ENCODE assay signal across 9 cellular contexts in genomic region chr17:7380321-7380720, GRCh38. TPM values are rescaled to one million over a fixed set of nuclear protein-coding genes. Genes with fewer than 3 reads are reported as not detected.
DNase-seq lines count a peak whose midpoint lies in the region; ATAC-seq, FAIRE-seq and TF ChIP-seq lines count a peak whose summit lies in the region.
"Had no signal": no experiment of that assay in that cellular context is flagged by ENCODE, and none has a peak within 500 bp of the region (broad histone marks: within the 10 kb centered on the region; RNA-seq: fewer than 3 reads in every experiment).

No MANE protein-coding gene starts in this region.

- H3K4me1 ChIP-seq in astrocyte (ENCODE audit: insufficient read depth, low read length): peaks cover 19% of the 10 kb centered on the region
- peaks cover 10% of the 10 kb centered on the region for H3K4me1 ChIP-seq in iPS-18a (ENCODE audit: control insufficient read depth, low read depth, low read length)
- H3K4me1 ChIP-seq in spleen: peaks cover 7 to 40% (median 33%) of the 10 kb centered on the region in 6 donors

- no peak for TF ChIP-seq POLR2A in spleen (IDR thresholded peaks at IDR 0.05)

- peaks cover 13% of the 10 kb centered on the region for H3K9me3 Mint-ChIP-seq in astrocyte (ENCODE audit: unreplicated experiment)
- H3K9me3 Mint-ChIP-seq in stimulated activated effector memory CD8-positive, alpha-beta T cell treated with anti-CD3 and anti-CD28 coated beads, Interleukin-12 subunit alpha, Interleukin-12 subunit beta, amount 100 ng/mL, for 72 hours: no peaks in the 10 kb centered on the region
- no peaks in the 10 kb centered on the region for H3K9me3 Mint-ChIP-seq in activated CD8-positive, alpha-beta T cell treated with anti-CD3 and anti-CD28 coated beads, Interleukin-2, amount 10 ng/mL, durations not matched to agents 7 days and 5 days (ENCODE audit: insufficient read depth)
- peaks cover 3% of the 10 kb centered on the region for H3K9me3 Mint-ChIP-seq in activated CD8-positive, alpha-beta memory T cell treated with anti-CD3 and anti-CD28 coated beads, Interleukin-2, amount 10 ng/mL, durations not matched to agents 7 days and 5 days (ENCODE audit: low read depth)

- H3K27me3 Mint-ChIP-seq in astrocyte (ENCODE audit: low read depth, unreplicated experiment): peaks cover 29% of the 10 kb centered on the region
- peaks cover 39% of the 10 kb centered on the region for H3K27me3 Mint-ChIP-seq in activated CD8-positive, alpha-beta T cell treated with anti-CD3 and anti-CD28 coated beads, Interleukin-2, amount 10 ng/mL, durations not matched to agents 7 days and 5 days (ENCODE audit: low read depth)
- H3K27me3 Mint-ChIP-seq in activated CD8-positive, alpha-beta memory T cell treated with anti-CD3 and anti-CD28 coated beads, Interleukin-2, amount 10 ng/mL, durations not matched to agents 7 days and 5 days: peaks cover 41% of the 10 kb centered on the region

- H3K4me2 ChIP-seq in astrocyte (ENCODE audit: low read length): peak overlapping the region; percentile 66

- no peak overlapping the region for H2AFZ ChIP-seq in astrocyte (ENCODE audit: low read depth, low read length)

- peak overlapping the region; percentile 79 for H3K4me3 Mint-ChIP-seq in astrocyte (ENCODE audit: unreplicated experiment)
- no peak overlapping the region for H3K4me3 Mint-ChIP-seq in stimulated activated effector memory CD8-positive, alpha-beta T cell treated with anti-CD3 and anti-CD28 coated beads, Interleukin-12 subunit alpha, Interleukin-12 subunit beta, amount 100 ng/mL, for 72 hours
- H3K4me3 Mint-ChIP-seq in activated CD8-positive, alpha-beta T cell treated with anti-CD3 and anti-CD28 coated beads, Interleukin-2, amount 10 ng/mL, durations not matched to agents 7 days and 5 days: no peak overlapping the region
- H3K4me3 Mint-ChIP-seq in activated CD8-positive, alpha-beta memory T cell treated with anti-CD3 and anti-CD28 coated beads, Interleukin-2, amount 10 ng/mL, durations not matched to agents 7 days and 5 days: no peak overlapping the region

- 49 to 61% (median 52%) methylated on average over 4 to 7 of the region's 7 CpGs for WGBS in spleen, 5 donors

- no peak for ATAC-seq in stimulated activated effector memory CD8-positive, alpha-beta T cell treated with anti-CD3 and anti-CD28 coated beads, Interleukin-12 subunit alpha, Interleukin-12 subunit beta, amount 100 ng/mL, for 72 hours
- ATAC-seq in activated CD8-positive, alpha-beta T cell treated with anti-CD3 and anti-CD28 coated beads, Interleukin-2, amount 10 ng/mL, durations not matched to agents 7 days and 5 days: no peak
- ATAC-seq in activated CD8-positive, alpha-beta memory T cell treated with anti-CD3 and anti-CD28 coated beads, Interleukin-2, amount 10 ng/mL, durations not matched to agents 7 days and 5 days: no peak

- TF ChIP-seq CTCF in astrocyte (IDR thresholded peaks at IDR 0.05; ENCODE audit: insufficient read depth, low read depth, low read length): no peak
- TF ChIP-seq CTCF in spleen (IDR thresholded peaks at IDR 0.05 in 8 of 11, conservative IDR thresholded peaks at IDR 0.05 in 3 of 11): no peak

- CTCF ChIA-PET in activated CD8-positive, alpha-beta T cell treated with anti-CD3 and anti-CD28 coated beads, Interleukin-2, amount 10 ng/mL, durations not matched to agents 7 days and 5 days (lab: Charles Lee): no interaction called here
- CTCF ChIA-PET in activated CD8-positive, alpha-beta memory T cell treated with anti-CD3 and anti-CD28 coated beads, Interleukin-2, amount 10 ng/mL, durations not matched to agents 7 days and 5 days (lab: Charles Lee): no interaction called here

- intact Hi-C loops in spleen (cut with DNase I; ENCODE audit: low total_unique reads): no loop called here

- no peaks in the 10 kb centered on the region for H3K79me2 ChIP-seq in astrocyte (ENCODE audit: insufficient read depth, low read length)

- peaks cover 2% of the 10 kb centered on the region for H3K36me3 Mint-ChIP-seq in astrocyte (ENCODE audit: low read depth, unreplicated experiment)
- peaks cover 5% of the 10 kb centered on the region for H3K36me3 Mint-ChIP-seq in stimulated activated effector memory CD8-positive, alpha-beta T cell treated with anti-CD3 and anti-CD28 coated beads, Interleukin-12 subunit alpha, Interleukin-12 subunit beta, amount 100 ng/mL, for 72 hours
- no peaks in the 10 kb centered on the region for H3K36me3 Mint-ChIP-seq in activated CD8-positive, alpha-beta T cell treated with anti-CD3 and anti-CD28 coated beads, Interleukin-2, amount 10 ng/mL, durations not matched to agents 7 days and 5 days (ENCODE audit: low read depth)
- H3K36me3 Mint-ChIP-seq in activated CD8-positive, alpha-beta memory T cell treated with anti-CD3 and anti-CD28 coated beads, Interleukin-2, amount 10 ng/mL, durations not matched to agents 7 days and 5 days: peaks cover 2% of the 10 kb centered on the region

- POLR2A ChIA-PET in activated CD8-positive, alpha-beta T cell treated with anti-CD3 and anti-CD28 coated beads, Interleukin-2, amount 10 ng/mL, durations not matched to agents 7 days and 5 days (lab: Charles Lee): no interaction called here

- DNase-seq in H7 (no peak), astrocyte (ENCODE audit: low read depth) (peak; percentile 22), spleen (no peak), OCI-M2 (lab: John Stamatoyannopoulos, UW; ENCODE audit: unreplicated experiment) (no peak)
- DNase-seq in stimulated activated effector memory CD8-positive, alpha-beta T cell treated with anti-CD3 and anti-CD28 coated beads, Interleukin-12 subunit alpha, Interleukin-12 subunit beta, amount 100 ng/mL, for 72 hours (ENCODE audit: low spot score in 2 of 2): no peak
- no peak for DNase-seq in activated CD8-positive, alpha-beta T cell treated with anti-CD3 and anti-CD28 coated beads, Interleukin-2, amount 10 ng/mL, durations not matched to agents 7 days and 5 days
- DNase-seq in activated CD8-positive, alpha-beta memory T cell treated with anti-CD3 and anti-CD28 coated beads, Interleukin-2, amount 10 ng/mL, durations not matched to agents 7 days and 5 days: no peak

- H3K4me3 ChIP-seq in H7 (ENCODE audit: insufficient read depth, low read depth, low read length): peak overlapping the region; percentile 57
- H3K4me3 ChIP-seq in astrocyte (ENCODE audit: insufficient read depth, low read depth, low read length): no peak overlapping the region
- peak overlapping the region; percentile 66 for H3K4me3 ChIP-seq in iPS-18a (ENCODE audit: low read length)
- H3K4me3 ChIP-seq in spleen: peak overlapping the region in 4 of 8 donors; percentile 24 to 66 (median 44)

- no peak for FAIRE-seq in astrocyte (lab: Jason Lieb, UNC)

- no peaks in the 10 kb centered on the region for H3K4me1 Mint-ChIP-seq in astrocyte (ENCODE audit: low read depth, unreplicated experiment)
- H3K4me1 Mint-ChIP-seq in stimulated activated effector memory CD8-positive, alpha-beta T cell treated with anti-CD3 and anti-CD28 coated beads, Interleukin-12 subunit alpha, Interleukin-12 subunit beta, amount 100 ng/mL, for 72 hours: peaks cover 8% of the 10 kb centered on the region
- peaks cover 8% of the 10 kb centered on the region for H3K4me1 Mint-ChIP-seq in activated CD8-positive, alpha-beta T cell treated with anti-CD3 and anti-CD28 coated beads, Interleukin-2, amount 10 ng/mL, durations not matched to agents 7 days and 5 days (ENCODE audit: low read depth)
- peaks cover 7% of the 10 kb centered on the region for H3K4me1 Mint-ChIP-seq in activated CD8-positive, alpha-beta memory T cell treated with anti-CD3 and anti-CD28 coated beads, Interleukin-2, amount 10 ng/mL, durations not matched to agents 7 days and 5 days

- H3K27ac ChIP-seq in astrocyte (ENCODE audit: low read depth, low read length): no peak overlapping the region
- H3K27ac ChIP-seq in iPS-18a (ENCODE audit: low read length): no peak overlapping the region
- no peak overlapping the region for H3K27ac ChIP-seq in spleen

- H3K9me3 ChIP-seq in astrocyte (ENCODE audit: insufficient read depth, low read depth, low read length) (peaks cover 6% of the 10 kb centered on the region), iPS-18a (ENCODE audit: control insufficient read depth, low read depth, low read length) (peaks cover 7% of the 10 kb centered on the region), spleen (peaks cover 0 to 6% (median 0%) of the 10 kb centered on the region in 8 donors)

- H3K36me3 ChIP-seq in H7 (replicated peaks; ENCODE audit: control insufficient read depth, insufficient read depth, low read length) (no peaks in the 10 kb centered on the region), astrocyte (ENCODE audit: insufficient read depth, low read length) (no peaks in the 10 kb centered on the region), iPS-18a (ENCODE audit: control insufficient read depth, low read depth, low read length) (no peaks in the 10 kb centered on the region), spleen (no peaks in the 10 kb centered on the region)

- H3K27me3 ChIP-seq in H7 (ENCODE audit: control insufficient read depth, insufficient read depth, low read length) (peaks cover 50% of the 10 kb centered on the region), astrocyte (ENCODE audit: insufficient read depth, low read length) (peaks cover 40% of the 10 kb centered on the region), iPS-18a (ENCODE audit: control insufficient read depth, insufficient read depth, low read length) (peaks cover 53% of the 10 kb centered on the region), spleen (replicated peaks in 1 of 7) (peaks cover 0 to 62% (median 10%) of the 10 kb centered on the region in 7 donors)

- H4K20me1 ChIP-seq in astrocyte (ENCODE audit: insufficient read depth, low read length): peaks cover 3% of the 10 kb centered on the region

- H3K9ac ChIP-seq in astrocyte (ENCODE audit: low read length) (no peak overlapping the region), iPS-18a (ENCODE audit: low read length) (no peak overlapping the region)

- H3K27ac Mint-ChIP-seq in astrocyte (ENCODE audit: unreplicated experiment): no peak overlapping the region
- H3K27ac Mint-ChIP-seq in stimulated activated effector memory CD8-positive, alpha-beta T cell treated with anti-CD3 and anti-CD28 coated beads, Interleukin-12 subunit alpha, Interleukin-12 subunit beta, amount 100 ng/mL, for 72 hours: peak overlapping the region; percentile 5
- no peak overlapping the region for H3K27ac Mint-ChIP-seq in activated CD8-positive, alpha-beta T cell treated with anti-CD3 and anti-CD28 coated beads, Interleukin-2, amount 10 ng/mL, durations not matched to agents 7 days and 5 days
- H3K27ac Mint-ChIP-seq in activated CD8-positive, alpha-beta memory T cell treated with anti-CD3 and anti-CD28 coated beads, Interleukin-2, amount 10 ng/mL, durations not matched to agents 7 days and 5 days: no peak overlapping the region

RNA-seq across cellular contexts. Expression of gene TNK1, which starts 0.6 kb away (rescaled TPM):
- total RNA-seq in H7 (2014; rRNA removed; shearing (Covaris generic)): 7.0 and 8.9 TPM in 2 replicates
- total RNA-seq in astrocyte (0.36 and 1.6 TPM in 2 replicates), spleen (10 to 100 TPM in 1 of 7 donors, 1 to 10 TPM in 6; 4.2 to 16.2 (median 6.4) TPM)
- 1 to 10 TPM; 2.1 to 2.6 TPM for total RNA-seq in activated CD8-positive, alpha-beta T cell treated with anti-CD3 and anti-CD28 coated beads, Interleukin-2, amount 10 ng/mL, durations not matched to agents 7 days and 5 days
- total RNA-seq in activated CD8-positive, alpha-beta memory T cell treated with anti-CD3 and anti-CD28 coated beads, Interleukin-2, amount 10 ng/mL, durations not matched to agents 7 days and 5 days: under 1 TPM; 0.54 to 0.61 TPM
- polyA plus RNA-seq in spleen: 1 to 10 TPM; 6.6 to 8.7 (median 8.3) TPM
- total RNA-seq: myocyte had no signal

RNA-seq across cellular contexts. Expression of gene PLSCR3, which starts 14.0 kb away (rescaled TPM):
- 26.5 and 27.8 TPM in 2 replicates for total RNA-seq in H7 (2014; rRNA removed; shearing (Covaris generic))
- total RNA-seq in astrocyte: 65.7 and 67.6 TPM in 2 replicates
- 10 to 100 TPM; 87.9 to 92.6 TPM for total RNA-seq in activated CD8-positive, alpha-beta T cell treated with anti-CD3 and anti-CD28 coated beads, Interleukin-2, amount 10 ng/mL, durations not matched to agents 7 days and 5 days
- total RNA-seq in activated CD8-positive, alpha-beta memory T cell treated with anti-CD3 and anti-CD28 coated beads, Interleukin-2, amount 10 ng/mL, durations not matched to agents 7 days and 5 days: 10 to 100 TPM; 65.5 to 74.2 TPM
- 10 to 100 TPM; 34.1 to 63.2 (median 51.1) TPM for total RNA-seq in spleen
- 10 to 100 TPM; 31.3 to 45.9 (median 33.3) TPM for polyA plus RNA-seq in spleen

RNA-seq across cellular contexts. Expression of gene TMEM256, which starts 23.6 kb away (rescaled TPM):
- 280 and 385 TPM in 2 replicates for total RNA-seq in H7 (2014; rRNA removed; shearing (Covaris generic))
- total RNA-seq in astrocyte (45.7 and 52.9 TPM in 2 replicates), spleen (10 to 100 TPM; 39.1 to 82.5 (median 50.3) TPM)
- 10 to 100 TPM; 61.8 to 62.3 TPM for total RNA-seq in activated CD8-positive, alpha-beta T cell treated with anti-CD3 and anti-CD28 coated beads, Interleukin-2, amount 10 ng/mL, durations not matched to agents 7 days and 5 days
- total RNA-seq in activated CD8-positive, alpha-beta memory T cell treated with anti-CD3 and anti-CD28 coated beads, Interleukin-2, amount 10 ng/mL, durations not matched to agents 7 days and 5 days: 10 to 100 TPM; 47.5 to 56.1 TPM
- polyA plus RNA-seq in spleen: 100 to 1,000 TPM; 175 to 193 (median 179) TPM

RNA-seq across cellular contexts. Expression of gene TMEM95, which starts 25.4 kb away (rescaled TPM):
- not detected in 2 replicates for total RNA-seq in H7 (2014; rRNA removed; shearing (Covaris generic))
- total RNA-seq in astrocyte (0.30 TPM in 1 of 2 replicates, not detected in the other), spleen (not detected)
- total RNA-seq in activated CD8-positive, alpha-beta T cell treated with anti-CD3 and anti-CD28 coated beads, Interleukin-2, amount 10 ng/mL, durations not matched to agents 7 days and 5 days: not detected
- not detected for total RNA-seq in activated CD8-positive, alpha-beta memory T cell treated with anti-CD3 and anti-CD28 coated beads, Interleukin-2, amount 10 ng/mL, durations not matched to agents 7 days and 5 days
- not detected for polyA plus RNA-seq in spleen
- total RNA-seq: myocyte had no signal

RNA-seq across cellular contexts. Expression of gene NLGN2, which starts 27.3 kb away (rescaled TPM):
- total RNA-seq in H7 (2014; rRNA removed; shearing (Covaris generic)): 11.6 and 15.7 TPM in 2 replicates
- 77.3 and 80.7 TPM in 2 replicates for total RNA-seq in astrocyte
- 1 to 10 TPM; 4.7 to 5.2 TPM for total RNA-seq in activated CD8-positive, alpha-beta T cell treated with anti-CD3 and anti-CD28 coated beads, Interleukin-2, amount 10 ng/mL, durations not matched to agents 7 days and 5 days
- total RNA-seq in activated CD8-positive, alpha-beta memory T cell treated with anti-CD3 and anti-CD28 coated beads, Interleukin-2, amount 10 ng/mL, durations not matched to agents 7 days and 5 days: 1 to 10 TPM; 2.0 to 3.5 TPM
- total RNA-seq in spleen: 10 to 100 TPM in 6 of 7 donors, 1 to 10 TPM in 1; 8.7 to 23.0 (median 13.0) TPM
- polyA plus RNA-seq in spleen: 1 to 10 TPM; 2.2 to 6.5 (median 4.3) TPM
